In the genomic region with DNA sequence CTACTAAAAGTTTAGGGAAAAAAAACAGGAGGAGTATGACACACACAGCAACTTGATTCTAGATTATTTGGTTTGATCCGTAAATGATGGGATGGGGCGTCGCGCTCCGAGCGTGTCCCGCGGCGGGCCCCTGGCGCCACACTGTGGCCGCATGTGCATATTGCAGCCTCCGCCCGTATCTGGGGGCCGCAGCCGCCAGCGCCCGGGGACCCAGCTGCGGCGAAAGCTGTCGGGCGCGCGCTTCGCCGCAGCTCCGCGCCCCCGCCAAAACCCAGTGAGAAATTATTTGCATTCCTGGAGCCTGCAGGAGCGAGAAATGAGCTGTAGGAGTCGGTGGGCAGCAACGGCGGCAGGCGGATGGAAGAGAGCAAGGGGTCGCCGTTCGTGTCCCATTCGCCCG, we compare ENCODE assay signal across 8 cellular contexts.
DNase-seq lines count a peak whose midpoint lies in the region; ATAC-seq and TF ChIP-seq lines count a peak whose summit lies in the region.
"Not testable (repeated sequence)": the region's sequence is repeated elsewhere in the genome, so short reads cannot be mapped to it uniquely, and the experiment has no call there.

No MANE protein-coding gene starts in this region.

- H3K36me3 ChIP-seq in heart left ventricle; testis (ENCODE audit: low read depth, missing control alignments): not testable (repeated sequence)

- H3K4me1 Mint-ChIP-seq in H9; activated naive CD8-positive, alpha-beta T cell (ENCODE audit: low read depth): not testable (repeated sequence)

- not testable (repeated sequence) for H3K9me3 ChIP-seq in H9 (ENCODE audit: control insufficient read depth, low read depth, low read length); heart left ventricle; testis

- H3K4me2 ChIP-seq in H9 (ENCODE audit: insufficient read depth, insufficient read length, low read length) = not testable (repeated sequence)

- not testable (repeated sequence) for H2BK15ac ChIP-seq in H9 (ENCODE audit: low read depth, low read length)

- WGBS in H9 (ENCODE audit: extremely low coverage, insufficient read length, low lambda C conversion rate) = no CpG with 5 or more reads among the region's 38 CpGs
- WGBS in heart left ventricle, 4 donors = 0% methylated on average over 1 to 25 of the region's 38 CpGs; no CpG with 5 or more reads in 1 of the 4 donors
- WGBS in testis, 2 donors = no CpG with 5 or more reads among the region's 38 CpGs

- H2BK5ac ChIP-seq in H9 (ENCODE audit: insufficient read length, low read length) = not testable (repeated sequence)

- H4K5ac ChIP-seq in H9 (ENCODE audit: insufficient read length, low read depth, low read length) = not testable (repeated sequence)

- H2BK120ac ChIP-seq in H9 (ENCODE audit: low read depth, low read length, poor library complexity, severe bottlenecking) = not testable (repeated sequence)

- not testable (repeated sequence) for H3K9ac ChIP-seq in H9 (ENCODE audit: extremely low read depth, insufficient read length, low read length)

- not testable (repeated sequence) for H3K4me1 ChIP-seq in H9 (ENCODE audit: insufficient read depth, low read length); heart left ventricle; testis

- not testable (repeated sequence) for H3K9me3 Mint-ChIP-seq in H9; activated naive CD8-positive, alpha-beta T cell (ENCODE audit: low read depth)

- ATAC-seq in GM18520 (IDR thresholded peaks at IDR 0.05; ENCODE audit: unreplicated experiment) = peak; percentile 57
- ATAC-seq in HG03439 (IDR thresholded peaks at IDR 0.05; ENCODE audit: unreplicated experiment) = peak; percentile 85
- ATAC-seq in activated CD4-positive, CD25-positive, alpha-beta regulatory T cell treated with anti-CD3 and anti-CD28 coated beads, Interleukin-2, amount 50 U/mL, for 24 hours = peak; percentile 77 to 85
- ATAC-seq in heart left ventricle = peak; percentile 48 to 91 (median 83)

- intact Hi-C loops in heart left ventricle (cut with DNase I); posterior vena cava (cut with DNase I); testis (cut with DNase I; ENCODE audit: low total_unique reads): not testable (repeated sequence)

- peak overlapping the region in 1 of 2 experiments; percentile 62; a peak in 1 of 5 replicates for H3K4me3 Mint-ChIP-seq in H9
- peak overlapping the region; percentile 79 for H3K4me3 Mint-ChIP-seq in activated naive CD8-positive, alpha-beta T cell

- TF ChIP-seq CTCF in H9 (conservative IDR thresholded peaks at IDR 0.05) (peak; percentile 46), heart left ventricle (IDR thresholded peaks at IDR 0.05) (peak in 11 of 12 donors; percentile 23 to 56 (median 46))
- TF ChIP-seq CTCF in testis (IDR thresholded peaks at IDR 0.05) = not testable (repeated sequence)

- not testable (repeated sequence) for H2BK12ac ChIP-seq in H9 (ENCODE audit: insufficient read length, low read depth, low read length)

- H3K27ac ChIP-seq in H9 (ENCODE audit: insufficient read length, low read depth, low read length) = not testable (repeated sequence)
- H3K27ac ChIP-seq in heart left ventricle (peak overlapping the region in 2 of 12 donors; percentile 24 to 34), testis (peak overlapping the region in 1 of 2 donors; percentile 69)

- H2BK20ac ChIP-seq in H9 (ENCODE audit: low read depth, low read length, poor library complexity, severe bottlenecking) = not testable (repeated sequence)

- H3K14ac ChIP-seq in H9 (ENCODE audit: insufficient read depth, low read length) = not testable (repeated sequence)

- H3K27me3 ChIP-seq in H9 (ENCODE audit: insufficient read depth, low read length); heart left ventricle; testis: not testable (repeated sequence)

- not testable (repeated sequence) for H3K79me2 ChIP-seq in H9 (ENCODE audit: insufficient read depth, low read length)

- H4K20me1 ChIP-seq in H9 (ENCODE audit: control insufficient read depth, insufficient read depth, insufficient read length) = not testable (repeated sequence)

- H3K36me3 Mint-ChIP-seq in H9 (ENCODE audit: insufficient read depth in 1 of 3, low read depth in 3 of 3); activated naive CD8-positive, alpha-beta T cell: not testable (repeated sequence)

- peak overlapping the region in 10 of 12 donors; percentile 10 to 50 (median 37) for H3K4me3 ChIP-seq in heart left ventricle
- H3K4me3 ChIP-seq in testis = peak overlapping the region; percentile 26 to 37

- not testable (repeated sequence) for H3K23me2 ChIP-seq in H9 (ENCODE audit: insufficient read length, low read depth, low read length, poor library complexity, severe bottlenecking)

- not testable (repeated sequence) for H2AFZ ChIP-seq in H9 (ENCODE audit: low read length)

- not testable (repeated sequence) for H4K8ac ChIP-seq in H9 (replicated peaks; ENCODE audit: insufficient read length, low read depth, low read length)

- not testable (repeated sequence) for H2AK5ac ChIP-seq in H9 (ENCODE audit: insufficient read length, low read length)

- H3K79me1 ChIP-seq in H9 (ENCODE audit: insufficient read depth, low read depth, low read length, poor library complexity, severe bottlenecking) = not testable (repeated sequence)

- not testable (repeated sequence) for DNase-seq in H9
- peak in 4 of 5 donors; percentile 17 to 55 (median 26) for DNase-seq in heart left ventricle
- peak; percentile 82 for DNase-seq in posterior vena cava (ENCODE audit: low spot score)
- peak; percentile 26 for DNase-seq in testis

- not testable (repeated sequence) for H3K23ac ChIP-seq in H9 (ENCODE audit: insufficient read length, low read depth, low read length)

- not testable (repeated sequence) for H3K56ac ChIP-seq in H9 (ENCODE audit: insufficient read length, low read depth, low read length)

- not testable (repeated sequence) for H3K27me3 Mint-ChIP-seq in H9 (ENCODE audit: low read depth); activated naive CD8-positive, alpha-beta T cell

- H3K27ac Mint-ChIP-seq in H9; activated naive CD8-positive, alpha-beta T cell: not testable (repeated sequence)

- not testable (repeated sequence) for H3K18ac ChIP-seq in H9 (ENCODE audit: insufficient read length, low read depth, low read length)

- not testable (repeated sequence) for TF ChIP-seq POLR2A in heart left ventricle (IDR thresholded peaks at IDR 0.05); testis (IDR thresholded peaks at IDR 0.05)

- not testable (repeated sequence) for H3K4ac ChIP-seq in H9 (ENCODE audit: low read depth, low read length)

- H4K91ac ChIP-seq in H9 (ENCODE audit: insufficient read length, low read depth, low read length) = not testable (repeated sequence)

- not testable (repeated sequence) for H3T11ph ChIP-seq in H9 (ENCODE audit: low read length)
